10 cellular contexts compared by ENCODE assay signal in the genomic region with DNA sequence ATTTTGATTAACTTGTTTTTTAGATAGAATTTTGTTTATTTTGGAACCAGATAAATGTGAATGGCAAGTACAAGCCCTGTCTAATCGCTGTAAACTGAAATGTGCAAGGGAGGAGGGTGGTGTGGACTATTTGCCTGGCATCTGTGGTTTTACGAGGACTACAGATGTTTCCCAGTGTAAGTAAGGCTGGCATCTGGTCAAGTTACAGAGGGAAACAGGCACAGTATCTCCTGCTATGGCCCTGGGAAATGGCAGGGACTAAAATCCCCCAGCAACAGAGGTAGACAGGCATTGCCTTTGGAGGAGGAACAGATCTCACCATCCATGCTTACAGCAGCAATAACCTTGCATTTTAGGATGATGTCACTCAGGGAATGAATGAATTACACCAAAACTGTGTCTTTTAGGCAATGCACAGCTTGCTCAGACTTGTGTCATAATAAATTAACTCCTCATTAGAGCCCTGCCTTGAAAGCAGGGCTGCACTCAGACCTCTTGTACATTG.
DNase-seq lines count a peak whose midpoint lies in the region; ATAC-seq and TF ChIP-seq lines count a peak whose summit lies in the region.
"Had no signal": no experiment of that assay in that cellular context is flagged by ENCODE, and none has a peak within 500 bp of the region (broad histone marks: within the 10 kb centered on the region; RNA-seq: fewer than 3 reads in every experiment).

No MANE protein-coding gene starts in this region.

- H3K9me3 ChIP-seq in heart left ventricle (no peaks in the 10 kb centered on the region), breast epithelium (no peaks in the 10 kb centered on the region), lower lobe of right lung (no peaks in the 10 kb centered on the region)

- ATAC-seq in heart left ventricle (peak; percentile 5 to 33 (median 23)), Right ventricle myocardium inferior (no peak), lower lobe of right lung (peak; percentile 2 to 14), HG02798 (IDR thresholded peaks at IDR 0.05; ENCODE audit: poor library complexity, unreplicated experiment) (no peak), GM18909 (IDR thresholded peaks at IDR 0.05; ENCODE audit: poor library complexity, unreplicated experiment) (no peak)
- ATAC-seq: stimulated activated naive CD8-positive, alpha-beta T cell treated with anti-CD3 and anti-CD28 coated beads, Interleukin-15, Interleukin-2, amounts not matched to agents 100 U/mL and 50 U/mL, for 24 hours had no signal

- TF ChIP-seq CTCF in heart left ventricle (IDR thresholded peaks at IDR 0.05) (no peak), breast epithelium (IDR thresholded peaks at IDR 0.05) (no peak), lower lobe of right lung (IDR thresholded peaks at IDR 0.05) (no peak)

- peak overlapping the region; percentile 66 to 93 (median 83) for H3K27ac ChIP-seq in heart left ventricle
- H3K27ac ChIP-seq in breast epithelium: peak overlapping the region; percentile 82 to 92
- peak overlapping the region; percentile 87 for H3K27ac ChIP-seq in lower lobe of right lung

- H3K4me1 ChIP-seq in heart left ventricle: peaks cover 29 to 100% (median 92%) of the 10 kb centered on the region in 12 donors
- H3K4me1 ChIP-seq in breast epithelium: peaks cover 26 to 38% of the 10 kb centered on the region in 2 donors
- peaks cover 85% of the 10 kb centered on the region for H3K4me1 ChIP-seq in lower lobe of right lung

- intact Hi-C loops in heart left ventricle (cut with DNase I): no loop called here
- intact Hi-C loops in Right ventricle myocardium inferior (cut with DNase I): loop anchor here (2.0 kb wide), 1 partner anchor 28 kb away; no protein-coding TSS in a partner anchor
- intact Hi-C loops in breast epithelium (cut with DNase I; ENCODE audit: low total_unique reads): no loop called here
- intact Hi-C loops in lower lobe of right lung (cut with DNase I): no loop called here

- no peak for TF ChIP-seq POLR2A in heart left ventricle (IDR thresholded peaks at IDR 0.05)
- no peak for TF ChIP-seq POLR2A in breast epithelium (IDR thresholded peaks at IDR 0.05)

- H3K27me3 ChIP-seq in heart left ventricle (no peaks in the 10 kb centered on the region), breast epithelium (no peaks in the 10 kb centered on the region), lower lobe of right lung (ENCODE audit: low read depth) (no peaks in the 10 kb centered on the region)

- peaks cover 0 to 11% (median 3%) of the 10 kb centered on the region in 9 donors for H3K36me3 ChIP-seq in heart left ventricle
- H3K36me3 ChIP-seq in breast epithelium: no peaks in the 10 kb centered on the region
- peaks cover 22% of the 10 kb centered on the region for H3K36me3 ChIP-seq in lower lobe of right lung

- no peak overlapping the region for H3K4me3 ChIP-seq in heart left ventricle
- no peak overlapping the region for H3K4me3 ChIP-seq in breast epithelium
- H3K4me3 ChIP-seq in lower lobe of right lung: no peak overlapping the region

- DNase-seq in heart left ventricle: peak in 2 of 5 donors; percentile 19 to 23
- no peak for DNase-seq in Right ventricle myocardium inferior (ENCODE audit: missing footprints)
- no peak for DNase-seq in breast epithelium (ENCODE audit: low spot score in 2 of 2)
- no peak for DNase-seq in lower lobe of right lung
- no peak for DNase-seq in DMS114 treated with DMSO at 0.1 percent for 48 hours (lab: John Stamatoyannopoulos, UW; ENCODE audit: unreplicated experiment)
- no peak for DNase-seq in GM03348 (ENCODE audit: low spot score)
- DNase-seq: kidney; stimulated activated naive CD8-positive, alpha-beta T cell treated with anti-CD3 and anti-CD28 coated beads, Interleukin-15, Interleukin-2, amounts not matched to agents 100 U/mL and 50 U/mL, for 24 hours had no signal

- WGBS in heart left ventricle, 4 donors: 19 to 39% (median 23%) methylated on average over 2 of the region's 2 CpGs

Comparison
In these comparisons a context has a peak if more than half of its experiments do, and no peak if none do; other contexts are left out.
1. ATAC-seq: peak in heart left ventricle (4 of 4) and lower lobe of right lung (2 of 2); none in Right ventricle myocardium inferior (single experiment), HG02798 (single experiment) and GM18909 (single experiment).
2. Peak in every context shown above with its lines, with median percentiles within 50 percentile points of each other: H3K27ac ChIP-seq.